In genomic region chr2:112055833-112056625, GRCh38 we compare ENCODE assay signal across 8 cellular contexts. TPM values are rescaled to one million over a fixed set of nuclear protein-coding genes. Genes with fewer than 3 reads are reported as not detected.
DNase-seq lines count a peak whose midpoint lies in the region; ATAC-seq and TF ChIP-seq lines count a peak whose summit lies in the region.

No MANE protein-coding gene starts in this region.

- peak in 3 of 4 donors; percentile 4 to 35 (median 14) for ATAC-seq in heart left ventricle
- ATAC-seq in HG03175 (IDR thresholded peaks at IDR 0.05; ENCODE audit: unreplicated experiment) = no peak

- H3K9me3 Mint-ChIP-seq in osteocyte (ENCODE audit: unreplicated experiment) = no peaks in the 10 kb centered on the region

- TF ChIP-seq POLR2A in Raji (IDR thresholded peaks at IDR 0.05; ENCODE audit: insufficient read depth, low read depth, low read length) = 0 out of 2 replicates have a peak, but pooled peaks have one; percentile 15
- peak in 1 of 2 donors; percentile 67 for TF ChIP-seq POLR2A in adrenal gland (IDR thresholded peaks at IDR 0.05)
- peak in 1 of 2 donors; percentile 17 for TF ChIP-seq POLR2A in heart left ventricle (IDR thresholded peaks at IDR 0.05)

- TF ChIP-seq CTCF in adrenal gland (IDR thresholded peaks at IDR 0.05) = no peak
- TF ChIP-seq CTCF in heart left ventricle (IDR thresholded peaks at IDR 0.05) = no peak
- no peak for TF ChIP-seq CTCF in osteocyte (IDR thresholded peaks at IDR 0.05)

- peak; percentile 7 for DNase-seq in NCI-H1092 treated with DMSO at 0.1 percent for 48 hours (lab: John Stamatoyannopoulos, UW)
- DNase-seq in NCI-H1092 (lab: John Stamatoyannopoulos, UW) = no peak
- DNase-seq in HuH-7.5 (ENCODE audit: low spot score) = peak; percentile 43
- DNase-seq in adrenal gland = peak; percentile 64 to 92 (median 81)
- peak; percentile 72 to 83 (median 79) for DNase-seq in heart left ventricle
- DNase-seq in osteocyte (ENCODE audit: extremely low spot score, unreplicated experiment) = no peak

- H3K36me3 ChIP-seq in adrenal gland (replicated peaks in 1 of 2) = peaks cover 0 to 14% of the 10 kb centered on the region in 2 donors
- H3K36me3 ChIP-seq in heart left ventricle = peaks cover 0 to 19% (median 12%) of the 10 kb centered on the region in 9 donors

- H3K4me3 ChIP-seq in adrenal gland (peak overlapping the region; percentile 17 to 92 (median 72)), heart left ventricle (peak overlapping the region; percentile 65 to 97 (median 88))

- H3K27ac Mint-ChIP-seq in osteocyte (ENCODE audit: unreplicated experiment) = peak overlapping the region; percentile 88

- no peaks in the 10 kb centered on the region for H3K27me3 Mint-ChIP-seq in osteocyte (ENCODE audit: unreplicated experiment)

- peak overlapping the region; percentile 92 for H3K4me3 Mint-ChIP-seq in osteocyte (ENCODE audit: unreplicated experiment)

- WGBS in adrenal gland, 4 donors = 0 to 1% (median 0%) methylated on average over 28 to 30 of the region's 30 CpGs
- WGBS in heart left ventricle, 4 donors = 0 to 1% (median 1%) methylated on average over 14 to 30 of the region's 30 CpGs

- peaks cover 7% of the 10 kb centered on the region for H3K36me3 Mint-ChIP-seq in osteocyte (ENCODE audit: unreplicated experiment)

- no peaks in the 10 kb centered on the region for H3K27me3 ChIP-seq in adrenal gland
- H3K27me3 ChIP-seq in heart left ventricle = no peaks in the 10 kb centered on the region

- intact Hi-C loops in adrenal gland (cut with DNase I) (no loop called here), heart left ventricle (cut with DNase I) (loop anchor here in 7 of 10 donors (1.0 to 10.0 kb wide), 5 partner anchors 19 to 219 kb away; partner anchors contain the start of genes ZC3H8 (in 3 of the 7), ZC3H6 (in 2 of the 7) and MERTK (in 1 of the 7))

- peaks cover 33% of the 10 kb centered on the region for H3K4me1 Mint-ChIP-seq in osteocyte (ENCODE audit: unreplicated experiment)

- H3K27ac ChIP-seq in adrenal gland (peak overlapping the region; percentile 97 to 99 (median 98)), heart left ventricle (peak overlapping the region; percentile 91 to 100 (median 98))

- H3K4me1 ChIP-seq in adrenal gland (replicated peaks in 1 of 2) (peaks cover 22 to 39% of the 10 kb centered on the region in 2 donors), heart left ventricle (peaks cover 7 to 41% (median 28%) of the 10 kb centered on the region in 12 donors)

- no peaks in the 10 kb centered on the region for H3K9me3 ChIP-seq in adrenal gland (replicated peaks in 1 of 3)
- H3K9me3 ChIP-seq in heart left ventricle = no peaks in the 10 kb centered on the region

RNA-seq across cellular contexts. Expression of gene TMEM87B, which starts 1.0 kb away (rescaled TPM):
- total RNA-seq in adrenal gland (10 to 100 TPM; 21.5 to 37.5 (median 33.3) TPM), heart left ventricle (10 to 100 TPM in 2 of 9 donors, 1 to 10 TPM in 7; 4.8 to 18.5 (median 7.9) TPM), osteocyte (10.4 and 11.5 TPM in 2 replicates)
- polyA plus RNA-seq in adrenal gland (10 to 100 TPM in 2 of 3 donors, 1 to 10 TPM in 1; 8.9 to 28.3 (median 13.5) TPM), heart left ventricle (1 to 10 TPM; 3.1 to 6.1 TPM)

Comparison
In these comparisons a context has a peak if more than half of its experiments do, and no peak if none do; other contexts are left out.
1. DNase-seq: peak in NCI-H1092 treated with DMSO at 0.1 percent for 48 hours (single experiment), HuH-7.5 (single experiment), adrenal gland (7 of 7) and heart left ventricle (5 of 5); none in NCI-H1092 (single experiment) and osteocyte (single experiment).
2. intact Hi-C loops: an anchor here in heart left ventricle (1.0 to 10.0 kb wide); none called in adrenal gland.